Comparison of ENCODE assay signal across 9 cellular contexts in the genomic region with DNA sequence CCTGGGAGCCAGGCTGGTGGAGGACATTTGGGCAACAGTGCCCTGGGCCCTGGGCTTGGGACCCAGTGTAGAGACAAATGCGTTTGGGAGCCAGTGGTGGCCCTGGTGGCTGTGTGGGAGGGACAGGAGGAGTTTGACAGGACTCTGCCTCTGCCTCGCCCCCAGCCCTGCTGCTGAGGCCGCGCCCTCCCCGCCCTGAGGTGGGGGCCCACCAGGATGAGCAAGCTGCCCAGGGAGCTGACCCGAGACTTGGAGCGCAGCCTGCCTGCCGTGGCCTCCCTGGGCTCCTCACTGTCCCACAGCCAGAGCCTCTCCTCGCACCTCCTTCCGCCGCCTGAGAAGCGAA. TPM values are rescaled to one million over a fixed set of nuclear protein-coding genes. Genes with fewer than 3 reads are reported as not detected.
A peak's percentile ranks its signal among the peaks of the same experiment; 100 is the strongest.
DNase-seq lines count a peak whose midpoint lies in the region; ATAC-seq and TF ChIP-seq lines count a peak whose summit lies in the region.
"Had no signal": no experiment of that assay in that cellular context is flagged by ENCODE, and none has a peak within 500 bp of the region (broad histone marks: within the 10 kb centered on the region; RNA-seq: fewer than 3 reads in every experiment).

No MANE protein-coding gene starts in this region.

- H3K36me3 ChIP-seq in left ventricle myocardium inferior, result no peaks in the 10 kb centered on the region
- peaks cover 3% of the 10 kb centered on the region for H3K36me3 ChIP-seq in right atrium auricular region
- peaks cover 0 to 28% (median 14%) of the 10 kb centered on the region in 4 donors for H3K36me3 ChIP-seq in upper lobe of left lung
- H3K36me3 ChIP-seq: pancreas had no signal

- no peak overlapping the region for H3K4me3 ChIP-seq in left ventricle myocardium inferior
- H3K4me3 ChIP-seq in right atrium auricular region, result no peak overlapping the region
- no peak overlapping the region for H3K4me3 ChIP-seq in upper lobe of left lung
- H3K4me3 ChIP-seq: pancreas had no signal

- H3K27ac ChIP-seq in left ventricle myocardium inferior (replicated peaks) (peak overlapping the region; percentile 50), right atrium auricular region (no peak overlapping the region), layer of hippocampus (ENCODE audit: low read depth, low read length) (peak overlapping the region; percentile 97), upper lobe of left lung (peak overlapping the region in 3 of 4 donors; percentile 48 to 90 (median 78))
- H3K27ac ChIP-seq: pancreas had no signal

- no peak for TF ChIP-seq POLR2A in upper lobe of left lung (IDR thresholded peaks at IDR 0.05)

- DNase-seq in left ventricle myocardium inferior (no peak), right atrium auricular region (ENCODE audit: low spot score) (no peak), upper lobe of left lung (no peak), dermis blood vessel endothelial cell (no peak), GM20000 (ENCODE audit: low spot score) (no peak)
- DNase-seq: NCI-H2171 treated with DMSO at 0.1 percent for 48 hours had no signal

- intact Hi-C loops in left ventricle myocardium inferior (cut with micrococcal nuclease), result no loop called here

- peak in 1 of 2 donors; percentile 11 for ATAC-seq in upper lobe of left lung (ENCODE audit: low FRiP score in 2 of 2)

- H3K27me3 ChIP-seq in left ventricle myocardium inferior (ENCODE audit: low read depth) (no peaks in the 10 kb centered on the region), right atrium auricular region (no peaks in the 10 kb centered on the region), layer of hippocampus (ENCODE audit: control insufficient read depth, insufficient read depth, low read length) (no peaks in the 10 kb centered on the region), upper lobe of left lung (no peaks in the 10 kb centered on the region)
- H3K27me3 ChIP-seq: pancreas had no signal

- no peak for TF ChIP-seq EP300 in upper lobe of left lung (IDR thresholded peaks at IDR 0.05)

- TF ChIP-seq CTCF in left ventricle myocardium inferior (IDR thresholded peaks at IDR 0.05; ENCODE audit: borderline replicate concordance) (no peak), right atrium auricular region (IDR thresholded peaks at IDR 0.05) (no peak), upper lobe of left lung (IDR thresholded peaks at IDR 0.05) (no peak), GM20000 (IDR thresholded peaks at IDR 0.05; ENCODE audit: extremely low read depth, missing control alignments) (no peak)

- WGBS in upper lobe of left lung, 2 donors, result 79 to 82% methylated on average over 11 to 12 of the region's 12 CpGs

- H3K4me1 ChIP-seq in left ventricle myocardium inferior (peaks cover 42% of the 10 kb centered on the region), right atrium auricular region (peaks cover 0 to 39% of the 10 kb centered on the region in 2 donors), upper lobe of left lung (peaks cover 21 to 59% (median 35%) of the 10 kb centered on the region in 4 donors)
- H3K4me1 ChIP-seq: pancreas had no signal

- no peaks in the 10 kb centered on the region for H3K9me3 ChIP-seq in left ventricle myocardium inferior (replicated peaks)
- no peaks in the 10 kb centered on the region for H3K9me3 ChIP-seq in right atrium auricular region
- H3K9me3 ChIP-seq in upper lobe of left lung, result no peaks in the 10 kb centered on the region
- H3K9me3 ChIP-seq: pancreas had no signal

RNA-seq across cellular contexts. Expression of a gene that starts 11.9 kb away (rescaled TPM):
- 5,825 TPM for total RNA-seq in left ventricle myocardium inferior
- 1,000 to 10,000 TPM; 3,380 to 5,284 TPM for total RNA-seq in right atrium auricular region
- total RNA-seq in upper lobe of left lung, result 1 to 10 TPM in 5 of 6 donors, under 1 TPM in 1; 0.39 to 4.2 (median 2.5) TPM
- total RNA-seq in dermis blood vessel endothelial cell, result 0.60 and 0.68 TPM in 2 replicates

RNA-seq across cellular contexts. Expression of a gene that starts 15.0 kb away (rescaled TPM):
- 7.6 TPM for total RNA-seq in left ventricle myocardium inferior
- 10 to 100 TPM; 14.9 to 26.2 TPM for total RNA-seq in right atrium auricular region
- total RNA-seq in upper lobe of left lung, result 10 to 100 TPM in 3 of 6 donors, 1 to 10 TPM in 3; 3.1 to 21.3 (median 7.0) TPM
- 1.2 and 1.7 TPM in 2 replicates for total RNA-seq in dermis blood vessel endothelial cell
- total RNA-seq: urinary bladder had no signal

RNA-seq across cellular contexts. Expression of a gene that starts 16.3 kb away (rescaled TPM):
- total RNA-seq in left ventricle myocardium inferior, result 15.7 TPM
- total RNA-seq in right atrium auricular region, result 10 to 100 TPM; 18.5 to 22.2 TPM
- 100 to 1,000 TPM in 2 of 6 donors, 10 to 100 TPM in 4; 27.5 to 315 (median 84.1) TPM for total RNA-seq in upper lobe of left lung
- 46.6 and 73.2 TPM in 2 replicates for total RNA-seq in dermis blood vessel endothelial cell

RNA-seq across cellular contexts. Expression of a gene that starts 26.5 kb away (rescaled TPM):
- total RNA-seq in left ventricle myocardium inferior, result 0.36 TPM
- total RNA-seq in right atrium auricular region, result 1 to 10 TPM in 1 of 2 donors, not detected in 1; 6.7 TPM
- 10 to 100 TPM; 10.9 to 22.4 (median 13.8) TPM for total RNA-seq in upper lobe of left lung
- not detected in 2 replicates for total RNA-seq in dermis blood vessel endothelial cell

RNA-seq across cellular contexts. Expression of a gene that starts 34.6 kb away (rescaled TPM):
- total RNA-seq in left ventricle myocardium inferior, result 10.7 TPM
- 10 to 100 TPM; 14.0 to 21.6 TPM for total RNA-seq in right atrium auricular region
- 10 to 100 TPM; 15.2 to 64.0 (median 27.9) TPM for total RNA-seq in upper lobe of left lung
- total RNA-seq in dermis blood vessel endothelial cell, result 4.0 and 5.4 TPM in 2 replicates

Comparison
In these comparisons a context has a peak if more than half of its experiments do, and no peak if none do; other contexts are left out.
1. H3K27ac ChIP-seq: peak in left ventricle myocardium inferior (single experiment), layer of hippocampus (single experiment) and upper lobe of left lung (3 of 4); none in right atrium auricular region (0 of 2).
2. RNA of a gene that starts 11.9 kb away (total RNA-seq): 5,825 TPM in left ventricle myocardium inferior (single experiment) and 3,380 to 5,284 TPM in right atrium auricular region; 0.39 to 4.2 TPM in upper lobe of left lung and 0.60 to 0.68 TPM in dermis blood vessel endothelial cell; every median in the first group is over 100 times any median in the second.